ENCODE assay signal across 19 cellular contexts in genomic region chr9:82581516-82581915, GRCh38.
"Had no signal": no experiment of that assay in that cellular context is flagged by ENCODE, and none has a peak within 500 bp of the region (broad histone marks: within the 10 kb centered on the region; RNA-seq: fewer than 3 reads in every experiment).

No MANE protein-coding gene starts in this region.

- H3K9me3 ChIP-seq: SJSA1 had no signal

- H3K36me3 ChIP-seq: SJSA1 had no signal

- H3K27ac ChIP-seq: KMS-11, SJSA1, SK-N-MC had no signal

- DNase-seq: Kasumi-1, MM.1S, NCI-H1092 treated with DMSO at 0.1 percent for 48 hours, NCI-H1436, NCI-H187, NCI-H2029 treated with DMSO at 0.1 percent for 48 hours, NCI-H2227 treated with DMSO at 0.1 percent for 48 hours, NCI-H446, NCI-H510A, NCI-H524 treated with DMSO at 0.1 percent for 48 hours, NCI-H774, Right ventricle myocardium superior, RPMI8226, SIG-M5, SW 1271 had no signal

- ATAC-seq: K562 had no signal

- H3K27me3 ChIP-seq: SJSA1 had no signal

- H3K4me1 ChIP-seq: SJSA1 had no signal

- H3K4me3 ChIP-seq: K562, SJSA1, SK-N-MC had no signal
